Comparison of ENCODE assay signal across 1 cellular context in the genomic region with DNA sequence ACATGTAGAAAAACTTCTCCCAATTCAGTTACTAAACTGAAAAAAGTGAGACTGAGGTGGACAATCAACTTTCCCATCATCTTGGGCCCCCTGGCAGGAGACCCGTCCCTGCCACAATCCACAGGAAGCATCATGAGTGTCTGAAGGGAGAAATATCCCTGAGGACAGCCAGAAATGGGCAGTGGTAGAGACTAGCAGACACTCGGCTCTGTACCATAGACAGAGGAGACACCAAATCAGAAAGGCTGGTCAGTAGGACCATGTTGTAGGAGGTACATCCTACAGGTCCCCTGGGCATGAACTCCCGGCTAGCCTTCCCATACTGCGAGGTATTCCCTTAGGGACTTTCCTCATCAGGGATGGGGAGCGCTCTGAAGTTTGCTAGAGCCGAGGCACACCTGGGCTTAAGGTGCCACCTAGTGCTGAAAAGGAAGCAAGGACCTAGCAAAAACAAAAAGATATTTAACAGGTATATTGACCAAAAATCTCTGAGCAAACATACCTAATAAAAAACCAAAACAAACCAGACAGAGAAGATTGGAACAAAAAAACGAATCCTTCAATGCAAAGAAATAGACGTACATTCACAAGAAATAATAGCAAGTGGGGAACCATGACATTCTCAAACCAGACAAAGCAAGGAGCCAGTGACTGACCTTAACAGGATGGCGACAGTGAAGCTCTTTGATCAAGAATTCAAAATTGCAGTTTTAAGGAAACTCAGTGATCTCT.
TF ChIP-seq lines count a peak whose summit lies in the region.

No MANE protein-coding gene starts in this region.

TF ChIP-seq in HepG2, 621 proteins besides CTCF, POLR2A, EP300 and RAD21 (continued from another document):
- no peak for TF ChIP-seq HNF4G (IDR thresholded peaks at IDR 0.05; ENCODE audit: borderline replicate concordance, low read depth, low read length)
- TF ChIP-seq HNF4G (CRISPR knock-in tag; IDR thresholded peaks at IDR 0.05; ENCODE audit: borderline replicate concordance, low read depth) = no peak
- TF ChIP-seq TEAD3 (CRISPR knock-in tag; optimal IDR thresholded peaks at IDR 0.05; ENCODE audit: borderline replicate concordance) = peak; percentile 41
- TF ChIP-seq, protein P1, sequence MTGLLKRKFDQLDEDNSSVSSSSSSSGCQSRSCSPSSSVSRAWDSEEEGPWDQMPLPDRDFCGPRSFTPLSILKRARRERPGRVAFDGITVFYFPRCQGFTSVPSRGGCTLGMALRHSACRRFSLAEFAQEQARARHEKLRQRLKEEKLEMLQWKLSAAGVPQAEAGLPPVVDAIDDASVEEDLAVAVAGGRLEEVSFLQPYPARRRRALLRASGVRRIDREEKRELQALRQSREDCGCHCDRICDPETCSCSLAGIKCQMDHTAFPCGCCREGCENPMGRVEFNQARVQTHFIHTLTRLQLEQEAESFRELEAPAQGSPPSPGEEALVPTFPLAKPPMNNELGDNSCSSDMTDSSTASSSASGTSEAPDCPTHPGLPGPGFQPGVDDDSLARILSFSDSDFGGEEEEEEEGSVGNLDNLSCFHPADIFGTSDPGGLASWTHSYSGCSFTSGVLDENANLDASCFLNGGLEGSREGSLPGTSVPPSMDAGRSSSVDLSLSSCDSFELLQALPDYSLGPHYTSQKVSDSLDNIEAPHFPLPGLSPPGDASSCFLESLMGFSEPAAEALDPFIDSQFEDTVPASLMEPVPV (CRISPR knock-in tag; IDR thresholded peaks at IDR 0.05) = no peak
- no peak for TF ChIP-seq HMGA1 (CRISPR knock-in tag; conservative IDR thresholded peaks at IDR 0.05)
- no peak for TF ChIP-seq ZBTB1 (CRISPR knock-in tag; IDR thresholded peaks at IDR 0.05; ENCODE audit: borderline replicate concordance)
- 0 out of 2 replicates have a peak, but pooled peaks have one; percentile 25 for TF ChIP-seq CBX5 (CRISPR knock-in tag; IDR thresholded peaks at IDR 0.05; ENCODE audit: borderline replicate concordance)
- peak; percentile 97; the same call in 1 of the 2 replicates for TF ChIP-seq ZNF225 (CRISPR knock-in tag; IDR thresholded peaks at IDR 0.05)
- TF ChIP-seq, protein P2, sequence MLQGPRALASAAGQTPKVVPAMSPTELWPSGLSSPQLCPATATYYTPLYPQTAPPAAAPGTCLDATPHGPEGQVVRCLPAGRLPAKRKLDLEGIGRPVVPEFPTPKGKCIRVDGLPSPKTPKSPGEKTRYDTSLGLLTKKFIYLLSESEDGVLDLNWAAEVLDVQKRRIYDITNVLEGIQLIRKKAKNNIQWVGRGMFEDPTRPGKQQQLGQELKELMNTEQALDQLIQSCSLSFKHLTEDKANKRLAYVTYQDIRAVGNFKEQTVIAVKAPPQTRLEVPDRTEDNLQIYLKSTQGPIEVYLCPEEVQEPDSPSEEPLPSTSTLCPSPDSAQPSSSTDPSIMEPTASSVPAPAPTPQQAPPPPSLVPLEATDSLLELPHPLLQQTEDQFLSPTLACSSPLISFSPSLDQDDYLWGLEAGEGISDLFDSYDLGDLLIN (CRISPR knock-in tag; IDR thresholded peaks at IDR 0.05; ENCODE audit: borderline replicate concordance) = no peak
- TF ChIP-seq, protein P3, sequence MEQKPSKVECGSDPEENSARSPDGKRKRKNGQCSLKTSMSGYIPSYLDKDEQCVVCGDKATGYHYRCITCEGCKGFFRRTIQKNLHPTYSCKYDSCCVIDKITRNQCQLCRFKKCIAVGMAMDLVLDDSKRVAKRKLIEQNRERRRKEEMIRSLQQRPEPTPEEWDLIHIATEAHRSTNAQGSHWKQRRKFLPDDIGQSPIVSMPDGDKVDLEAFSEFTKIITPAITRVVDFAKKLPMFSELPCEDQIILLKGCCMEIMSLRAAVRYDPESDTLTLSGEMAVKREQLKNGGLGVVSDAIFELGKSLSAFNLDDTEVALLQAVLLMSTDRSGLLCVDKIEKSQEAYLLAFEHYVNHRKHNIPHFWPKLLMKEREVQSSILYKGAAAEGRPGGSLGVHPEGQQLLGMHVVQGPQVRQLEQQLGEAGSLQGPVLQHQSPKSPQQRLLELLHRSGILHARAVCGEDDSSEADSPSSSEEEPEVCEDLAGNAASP (CRISPR knock-in tag; IDR thresholded peaks at IDR 0.05; ENCODE audit: borderline replicate concordance) = peak; percentile 58; the same call in 1 of the 2 replicates
- TF ChIP-seq, protein P4, sequence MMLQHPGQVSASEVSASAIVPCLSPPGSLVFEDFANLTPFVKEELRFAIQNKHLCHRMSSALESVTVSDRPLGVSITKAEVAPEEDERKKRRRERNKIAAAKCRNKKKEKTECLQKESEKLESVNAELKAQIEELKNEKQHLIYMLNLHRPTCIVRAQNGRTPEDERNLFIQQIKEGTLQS (CRISPR knock-in tag; IDR thresholded peaks at IDR 0.05) = no peak
- TF ChIP-seq ZNF562 (CRISPR knock-in tag; IDR thresholded peaks at IDR 0.05; ENCODE audit: borderline replicate concordance) = no peak
